15 cellular contexts compared by ENCODE assay signal in genomic region chr9:85600675-85601263, GRCh38.
A peak's percentile ranks its signal among the peaks of the same experiment; 100 is the strongest.
DNase-seq lines count a peak whose midpoint lies in the region; TF ChIP-seq lines count a peak whose summit lies in the region.
"Had no signal": no experiment of that assay in that cellular context is flagged by ENCODE, and none has a peak within 500 bp of the region (broad histone marks: within the 10 kb centered on the region; RNA-seq: fewer than 3 reads in every experiment).

No MANE protein-coding gene starts in this region.

- WGBS in H9 (ENCODE audit: extremely low coverage, insufficient read length, low lambda C conversion rate) = no CpG with 5 or more reads among the region's 8 CpGs

- no peak overlapping the region for H2BK15ac ChIP-seq in H9 (ENCODE audit: low read depth, low read length)

- H2BK12ac ChIP-seq in H9 (ENCODE audit: insufficient read length, low read depth, low read length) = no peak overlapping the region

- no peaks in the 10 kb centered on the region for H3K27me3 ChIP-seq in H9 (ENCODE audit: insufficient read depth, low read length)
- H3K27me3 ChIP-seq in A673 (replicated peaks; ENCODE audit: insufficient read depth, low read depth, low read length, poor library complexity) = no peaks in the 10 kb centered on the region
- H3K27me3 ChIP-seq: BLaER1 treated with 17β-estradiol and CSF1 and Interleukin-3, amounts not matched to agents 10 nM and 100 nM; Peyer's patch had no signal

- H3K27me3 Mint-ChIP-seq in H9 (ENCODE audit: low read depth) = no peaks in the 10 kb centered on the region
- H3K27me3 Mint-ChIP-seq: IgD-negative memory B cell, type B pancreatic cell had no signal

- H2BK20ac ChIP-seq in H9 (ENCODE audit: low read depth, low read length, poor library complexity, severe bottlenecking) = no peak overlapping the region

- peak overlapping the region in 2 of 3 experiments; percentile 93 to 95; a peak in 6 of 7 replicates for H3K27ac Mint-ChIP-seq in H9
- H3K27ac Mint-ChIP-seq: IgD-negative memory B cell, type B pancreatic cell had no signal

- no peak overlapping the region for H2AFZ ChIP-seq in H9 (ENCODE audit: low read length)

- no peaks in the 10 kb centered on the region for H3K36me3 ChIP-seq in A673 (ENCODE audit: insufficient read depth, low read length, poor library complexity, severe bottlenecking)
- H3K36me3 ChIP-seq: Peyer's patch had no signal

- no peak overlapping the region for H4K5ac ChIP-seq in H9 (ENCODE audit: insufficient read length, low read depth, low read length)

- no peak overlapping the region for H3K4me3 ChIP-seq in AG10803 (ENCODE audit: low read length)
- H3K4me3 ChIP-seq in A673 (ENCODE audit: low read depth, low read length, poor library complexity, severe bottlenecking) = no peak overlapping the region
- H3K4me3 ChIP-seq: BLaER1 treated with 17β-estradiol and CSF1 and Interleukin-3, amounts not matched to agents 10 nM and 100 nM; Peyer's patch had no signal

- H2BK5ac ChIP-seq in H9 (ENCODE audit: insufficient read length, low read length) = no peak overlapping the region

- no peaks in the 10 kb centered on the region for H3K23me2 ChIP-seq in H9 (ENCODE audit: insufficient read length, low read depth, low read length, poor library complexity, severe bottlenecking)

- peaks cover 11% of the 10 kb centered on the region; the same call in 1 of the 2 replicates for H3K4me1 ChIP-seq in H9 (ENCODE audit: insufficient read depth, low read length)
- no peaks in the 10 kb centered on the region for H3K4me1 ChIP-seq in A673 (ENCODE audit: insufficient read depth, low read length, poor library complexity, severe bottlenecking)
- H3K4me1 ChIP-seq: BLaER1 treated with 17β-estradiol and CSF1 and Interleukin-3, amounts not matched to agents 10 nM and 100 nM; Peyer's patch had no signal

- peaks cover 0 to 9% (median 6%) of the 10 kb centered on the region in 3 experiments; a peak in 4 of 7 replicates for H3K36me3 Mint-ChIP-seq in H9 (ENCODE audit: insufficient read depth in 1 of 3, low read depth in 3 of 3)

- no peak overlapping the region for H4K8ac ChIP-seq in H9 (replicated peaks; ENCODE audit: insufficient read length, low read depth, low read length)

- no peak overlapping the region for H2AK5ac ChIP-seq in H9 (ENCODE audit: insufficient read length, low read length)

- peaks cover 18 to 19% of the 10 kb centered on the region in 2 experiments for H3K4me1 Mint-ChIP-seq in H9
- H3K4me1 Mint-ChIP-seq: IgD-negative memory B cell had no signal

- H3K9me3 ChIP-seq in H9 (ENCODE audit: control insufficient read depth, low read depth, low read length) = no peaks in the 10 kb centered on the region
- H3K9me3 ChIP-seq in A673 (ENCODE audit: low read depth, low read length, poor library complexity, severe bottlenecking) = no peaks in the 10 kb centered on the region
- H3K9me3 ChIP-seq: Peyer's patch had no signal

- H4K20me1 ChIP-seq in H9 (ENCODE audit: control insufficient read depth, insufficient read depth, insufficient read length) = no peaks in the 10 kb centered on the region

- H3K4me3 Mint-ChIP-seq in H9 = no peak overlapping the region
- H3K4me3 Mint-ChIP-seq: IgD-negative memory B cell, type B pancreatic cell had no signal

- CTCF ChIA-PET in A673 (lab: Charles Lee) = no interaction called here

- no peak overlapping the region for H3K4me2 ChIP-seq in H9 (ENCODE audit: insufficient read depth, insufficient read length, low read length)
- H3K4me2 ChIP-seq: BLaER1 treated with 17β-estradiol and CSF1 and Interleukin-3, amounts not matched to agents 10 nM and 100 nM had no signal

- no peak overlapping the region for H3K56ac ChIP-seq in H9 (ENCODE audit: insufficient read length, low read depth, low read length)

- H3T11ph ChIP-seq in H9 (ENCODE audit: low read length) = no peak overlapping the region

- no peaks in the 10 kb centered on the region; a peak in 1 of 5 replicates for H3K9me3 Mint-ChIP-seq in H9
- H3K9me3 Mint-ChIP-seq: IgD-negative memory B cell, type B pancreatic cell had no signal

- no peaks in the 10 kb centered on the region for H3K79me1 ChIP-seq in H9 (ENCODE audit: insufficient read depth, low read depth, low read length, poor library complexity, severe bottlenecking)

- no peak overlapping the region for H3K4ac ChIP-seq in H9 (ENCODE audit: low read depth, low read length)

- TF ChIP-seq CTCF in AG10803 (conservative IDR thresholded peaks at IDR 0.05; ENCODE audit: low read length) (no peak), H9 (conservative IDR thresholded peaks at IDR 0.05) (no peak), A673 (conservative IDR thresholded peaks at IDR 0.05; ENCODE audit: low read depth, low read length) (no peak)

- intact Hi-C loops in A673 (cut with micrococcal nuclease; ENCODE audit: unreplicated experiment) = no loop called here

- H2BK120ac ChIP-seq in H9 (ENCODE audit: low read depth, low read length, poor library complexity, severe bottlenecking) = no peak overlapping the region

- H3K23ac ChIP-seq in H9 (ENCODE audit: insufficient read length, low read depth, low read length) = no peak overlapping the region

- H4K91ac ChIP-seq in H9 (ENCODE audit: insufficient read length, low read depth, low read length) = no peak overlapping the region

- H3K9ac ChIP-seq in H9 (ENCODE audit: extremely low read depth, insufficient read length, low read length) = no peak overlapping the region
- H3K9ac ChIP-seq: BLaER1 treated with 17β-estradiol and CSF1 and Interleukin-3, amounts not matched to agents 10 nM and 100 nM had no signal

- no TSS peak for BruUV-seq in A673 (replicated peaks; lab: Mats Ljungman, UMichigan)

- H3K18ac ChIP-seq in H9 (ENCODE audit: insufficient read length, low read depth, low read length) = no peak overlapping the region

- DNase-seq in AG10803 (ENCODE audit: low read depth) = peak; percentile 8
- peak; percentile 83 for DNase-seq in H9
- DNase-seq in left kidney (ENCODE audit: low read depth, low spot score) = peak; percentile 3
- no peak for DNase-seq in NCI-H774 (lab: John Stamatoyannopoulos, UW)
- no peak for DNase-seq in UCSD-AML1 (lab: John Stamatoyannopoulos, UW; ENCODE audit: unreplicated experiment)
- no peak for DNase-seq in NCI-H524 (lab: John Stamatoyannopoulos, UW)
- no peak for DNase-seq in A673 (ENCODE audit: low spot score)
- DNase-seq: activated effector memory CD4-positive, alpha-beta T cell treated with Interleukin-2 at 50 U/mL for 16 hours; GOT3; NCI-H2171 treated with DMSO at 0.1 percent for 48 hours; Peyer's patch had no signal

- POLR2A ChIA-PET in A673 (lab: Charles Lee; ENCODE audit: low non-redundant PET) = no interaction called here

- H3K14ac ChIP-seq in H9 (ENCODE audit: insufficient read depth, low read length) = peak overlapping the region; percentile 13; the same call in 1 of the 2 replicates

- no peak overlapping the region for H3K27ac ChIP-seq in H9 (ENCODE audit: insufficient read length, low read depth, low read length)
- peak overlapping the region; percentile 46 for H3K27ac ChIP-seq in angular gyrus (ENCODE audit: low read depth, low read length)
- H3K27ac ChIP-seq in A673 (ENCODE audit: low read depth, low read length, poor library complexity, severe bottlenecking) = no peak overlapping the region
- H3K27ac ChIP-seq: BLaER1 treated with 17β-estradiol and CSF1 and Interleukin-3, amounts not matched to agents 10 nM and 100 nM; Peyer's patch had no signal

- no peaks in the 10 kb centered on the region for H3K79me2 ChIP-seq in H9 (ENCODE audit: insufficient read depth, low read length)

Comparison
In these comparisons a context has a peak if more than half of its experiments do, and no peak if none do; other contexts are left out.
1. DNase-seq: peak in AG10803 (single experiment), H9 (single experiment) and left kidney (single experiment); none in NCI-H774 (single experiment), UCSD-AML1 (single experiment), NCI-H524 (0 of 2) and A673 (single experiment).